ENCODE assay signal across 17 cellular contexts in genomic region chr11:100356035-100356434, GRCh38.
"Had no signal": no experiment of that assay in that cellular context is flagged by ENCODE, and none has a peak within 500 bp of the region (broad histone marks: within the 10 kb centered on the region; RNA-seq: fewer than 3 reads in every experiment).

No MANE protein-coding gene starts in this region.

- H3K4me3 ChIP-seq: mucosa of descending colon, right atrium auricular region, stomach, vagina had no signal

- DNase-seq: activated CD4-positive, alpha-beta T cell treated with anti-CD3 and anti-CD28 coated beads, Interleukin-2, amount 50 U/mL, for 48 hours; activated CD4-positive, CD25-positive, alpha-beta regulatory T cell treated with anti-CD3 and anti-CD28 coated beads, Interleukin-2, amount 50 U/mL, for 72 hours; activated gamma-delta T cell treated with Interleukin-2 at 50 U/mL for 16 hours; activated naive CD8-positive, alpha-beta T cell treated with anti-CD3 and anti-CD28 coated beads for 36 hours; activated T-cell treated with anti-CD3 and anti-CD28 coated beads, Interleukin-2, amount 50 U/mL, for 48 hours; brain microvascular endothelial cell; dermis blood vessel endothelial cell; hypothalamus; left colon; mucosa of descending colon; naive thymus-derived CD8-positive, alpha-beta T cell; posterior cingulate gyrus; small intestine; stomach had no signal

- H3K27ac ChIP-seq: brain microvascular endothelial cell, right atrium auricular region, stomach, vagina had no signal

- H3K4me1 ChIP-seq: right atrium auricular region, stomach, vagina had no signal

- H3K27me3 ChIP-seq: brain microvascular endothelial cell, right atrium auricular region, stomach, vagina had no signal

- H3K36me3 ChIP-seq: brain microvascular endothelial cell, right atrium auricular region, stomach, vagina had no signal

- H3K9me3 ChIP-seq: mucosa of descending colon, right atrium auricular region, stomach, vagina had no signal

- ATAC-seq: esophagus mucosa; left colon; mucosa of descending colon; naive thymus-derived CD8-positive, alpha-beta T cell had no signal
